1 cellular context compared by ENCODE assay signal in the genomic region with DNA sequence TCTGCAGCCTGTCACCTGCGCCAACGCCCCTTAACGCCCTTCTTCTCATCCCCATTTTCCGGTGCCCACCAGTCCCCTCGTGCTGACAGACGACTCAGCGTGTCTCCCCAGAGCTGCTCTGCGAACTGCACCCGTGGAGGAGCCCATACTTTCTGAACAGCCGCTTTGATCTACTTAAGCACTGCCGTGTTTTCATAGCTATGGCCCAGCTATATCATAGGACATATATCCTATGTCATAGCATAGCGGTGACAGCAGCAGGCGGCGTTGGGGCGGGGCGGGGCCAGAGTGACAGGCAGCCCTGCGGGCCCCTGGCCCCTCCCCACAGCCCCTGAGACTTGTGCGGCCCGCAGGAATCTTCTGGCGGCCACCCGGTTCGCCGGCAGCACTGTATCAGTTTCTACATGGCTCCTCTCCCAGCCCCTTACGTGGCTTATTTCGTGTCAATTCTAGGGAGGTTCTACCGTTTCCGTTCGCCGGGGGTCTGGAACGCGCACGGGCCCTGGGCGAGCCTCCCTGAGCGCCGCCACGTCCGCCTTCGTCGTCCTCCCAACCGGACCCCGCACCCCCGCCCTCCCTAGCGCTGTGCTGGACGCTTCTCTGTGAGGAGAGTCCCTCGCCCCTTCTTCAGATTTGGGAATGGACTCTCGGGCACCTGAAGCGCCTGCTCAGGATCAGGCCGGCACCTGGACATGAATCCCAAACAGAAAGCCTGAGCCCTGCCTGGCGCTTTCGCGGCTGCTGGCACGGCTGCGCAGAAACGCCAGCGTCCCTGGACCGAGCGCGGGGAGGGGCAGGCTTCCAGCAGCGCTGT.
TF ChIP-seq lines count a peak whose summit lies in the region.

No MANE protein-coding gene starts in this region.

TF ChIP-seq in HEK293T, 16 proteins besides CTCF, POLR2A, EP300 and RAD21 (continued from another document):
- TF ChIP-seq HDGF (IDR thresholded peaks at IDR 0.05; ENCODE audit: borderline replicate concordance), result no peak
